21 cellular contexts compared by ENCODE assay signal in genomic region chr14:61364243-61364642, GRCh38.
"Had no signal": no experiment of that assay in that cellular context is flagged by ENCODE, and none has a peak within 500 bp of the region (broad histone marks: within the 10 kb centered on the region; RNA-seq: fewer than 3 reads in every experiment).

No MANE protein-coding gene starts in this region.

- H3K27me3 Mint-ChIP-seq: activated naive CD8-positive, alpha-beta T cell treated with anti-CD3 and anti-CD28 coated beads for 36 hours; progenitor cell of endocrine pancreas; stimulated activated naive CD8-positive, alpha-beta T cell treated with anti-CD3 and anti-CD28 coated beads, Interleukin-15, Interleukin-2, amounts not matched to agents 100 ng/mL and 50 ng/mL, for 24 hours; T-helper 17 cell had no signal

- H3K4me3 Mint-ChIP-seq: activated naive CD4-positive, alpha-beta T cell treated with anti-CD3 and anti-CD28 coated beads for 36 hours; activated naive CD8-positive, alpha-beta T cell treated with anti-CD3 and anti-CD28 coated beads for 36 hours; brain; stimulated activated naive CD8-positive, alpha-beta T cell treated with anti-CD3 and anti-CD28 coated beads, Interleukin-15, Interleukin-2, amounts not matched to agents 100 ng/mL and 50 ng/mL, for 24 hours; T-helper 17 cell; WTC11 had no signal

- H3K36me3 Mint-ChIP-seq: brain, WTC11 had no signal

- DNase-seq: activated CD4-positive, alpha-beta T cell treated with anti-CD3 and anti-CD28 coated beads for 1 hour; activated CD4-positive, alpha-beta T cell treated with anti-CD3 and anti-CD28 coated beads, Interleukin-2, amount 50 U/mL, for 1 hour; activated effector memory CD4-positive, alpha-beta T cell treated with anti-CD3 and anti-CD28 coated beads, Interleukin-2, amount 50 U/mL, for 16 hours; activated naive CD4-positive, alpha-beta T cell treated with anti-CD3 and anti-CD28 coated beads for 36 hours; activated naive CD8-positive, alpha-beta T cell treated with anti-CD3 and anti-CD28 coated beads for 36 hours; dorsolateral prefrontal cortex; islet precursor cell; left ventricle myocardium inferior; mucosa of descending colon; ovary; right lobe of liver; stimulated activated CD4-positive, alpha-beta T cell treated with anti-CD3 and anti-CD28 coated beads, Interleukin-2, amount 100 ng/mL, for 48 hours; substantia nigra; T-helper 17 cell; upper lobe of left lung had no signal

- H3K9me3 Mint-ChIP-seq: activated naive CD4-positive, alpha-beta T cell treated with anti-CD3 and anti-CD28 coated beads for 36 hours; activated naive CD8-positive, alpha-beta T cell treated with anti-CD3 and anti-CD28 coated beads for 36 hours; brain; stimulated activated naive CD8-positive, alpha-beta T cell treated with anti-CD3 and anti-CD28 coated beads, Interleukin-15, Interleukin-2, amounts not matched to agents 100 ng/mL and 50 ng/mL, for 24 hours; WTC11 had no signal

- FAIRE-seq: endothelial cell of umbilical vein had no signal

- H3K27ac Mint-ChIP-seq: activated naive CD4-positive, alpha-beta T cell treated with anti-CD3 and anti-CD28 coated beads for 36 hours; activated naive CD8-positive, alpha-beta T cell treated with anti-CD3 and anti-CD28 coated beads for 36 hours; brain; progenitor cell of endocrine pancreas; stimulated activated naive CD8-positive, alpha-beta T cell treated with anti-CD3 and anti-CD28 coated beads, Interleukin-15, Interleukin-2, amounts not matched to agents 100 ng/mL and 50 ng/mL, for 24 hours; T-helper 17 cell; WTC11 had no signal

- ATAC-seq: gastroesophageal sphincter, mucosa of descending colon, right lobe of liver, T-helper 17 cell, WTC11 had no signal
